In genomic region chr14:25884657-25885056, GRCh38 we compare ENCODE assay signal across 33 cellular contexts.
A peak's percentile ranks its signal among the peaks of the same experiment; 100 is the strongest.
DNase-seq lines count a peak whose midpoint lies in the region; ATAC-seq, FAIRE-seq and TF ChIP-seq lines count a peak whose summit lies in the region.
"Had no signal": no experiment of that assay in that cellular context is flagged by ENCODE, and none has a peak within 500 bp of the region (broad histone marks: within the 10 kb centered on the region; RNA-seq: fewer than 3 reads in every experiment).

No MANE protein-coding gene starts in this region.

- H3K27me3 ChIP-seq in HepG2 (ENCODE audit: control insufficient read depth in 1 of 2, insufficient read depth in 2 of 2, low read length in 2 of 2) (no peaks in the 10 kb centered on the region), right lobe of liver (no peaks in the 10 kb centered on the region), pancreas (no peaks in the 10 kb centered on the region)
- H3K27me3 ChIP-seq: BE2C; BLaER1; BLaER1 treated with 17β-estradiol and CSF1 and Interleukin-3, amounts not matched to agents 10 nM and 100 nM had no signal

- no peak for TF ChIP-seq POLR2A in HepG2 (IDR thresholded peaks at IDR 0.05; ENCODE audit: insufficient read depth in 1 of 2, low read depth in 2 of 2, low read length in 2 of 2)
- TF ChIP-seq POLR2A in right lobe of liver (IDR thresholded peaks at IDR 0.05), result no peak

- no peak overlapping the region for H3K9ac ChIP-seq in HepG2 (ENCODE audit: insufficient read depth, low read depth, low read length)
- H3K9ac ChIP-seq in kidney (ENCODE audit: low read length in 2 of 2), result no peak overlapping the region
- H3K9ac ChIP-seq: BLaER1; BLaER1 treated with 17β-estradiol and CSF1 and Interleukin-3, amounts not matched to agents 10 nM and 100 nM had no signal

- BruUV-seq in HepG2 (replicated peaks; lab: Mats Ljungman, UMichigan), result no TSS peak

- TF ChIP-seq CTCF in HepG2 (CRISPR knock-in tag; IDR thresholded peaks at IDR 0.05) (no peak), right lobe of liver (IDR thresholded peaks at IDR 0.05) (no peak), HEK293 (tag by site-specific recombination; IDR thresholded peaks at IDR 0.05) (no peak), kidney (IDR thresholded peaks at IDR 0.05; ENCODE audit: borderline replicate concordance, extremely low read depth, insufficient read depth) (no peak), pancreas (IDR thresholded peaks at IDR 0.05) (no peak)

- H3K27ac ChIP-seq in HepG2 (ENCODE audit: extremely low read length, insufficient read depth, low read length), result no peak overlapping the region
- no peak overlapping the region for H3K27ac ChIP-seq in right lobe of liver
- H3K27ac ChIP-seq in HEK293 (ENCODE audit: extremely low read depth, low read depth, low read length), result no peak overlapping the region
- H3K27ac ChIP-seq in kidney (ENCODE audit: low read depth in 2 of 2, low read length in 2 of 2), result no peak overlapping the region
- no peak overlapping the region for H3K27ac ChIP-seq in pancreas
- H3K27ac ChIP-seq: 22Rv1; A549; BLaER1; BLaER1 treated with 17β-estradiol and CSF1 and Interleukin-3, amounts not matched to agents 10 nM and 100 nM; C4-2B had no signal

- no peaks in the 10 kb centered on the region for H4K20me1 ChIP-seq in HepG2 (ENCODE audit: insufficient read depth, low read length)
- H4K20me1 ChIP-seq: BLaER1; BLaER1 treated with 17β-estradiol and CSF1 and Interleukin-3, amounts not matched to agents 10 nM and 100 nM had no signal

- H3K79me2 ChIP-seq in HepG2 (ENCODE audit: insufficient read depth, low read length), result no peaks in the 10 kb centered on the region

- TF ChIP-seq RAD21 in HepG2 (CRISPR knock-in tag; IDR thresholded peaks at IDR 0.05), result no peak

- WGBS in HepG2 (ENCODE audit: low lambda C conversion rate), result 2% methylated on average over 1 of the region's 1 CpG
- WGBS in right lobe of liver (ENCODE audit: insufficient coverage, low coverage, low lambda C conversion rate, missing lambda C conversion rate), result 58% methylated on average over 1 of the region's 1 CpG
- 58 to 71% methylated on average over 1 of the region's 1 CpG for WGBS in pancreas, 2 donors

- no peaks in the 10 kb centered on the region for H3K36me3 ChIP-seq in HepG2 (replicated peaks in 1 of 2; ENCODE audit: control insufficient read depth in 1 of 2, insufficient read depth in 2 of 2, low read length in 2 of 2)
- no peaks in the 10 kb centered on the region for H3K36me3 ChIP-seq in right lobe of liver
- H3K36me3 ChIP-seq in HEK293 (ENCODE audit: control insufficient read depth in 2 of 2, insufficient read depth in 1 of 2, low read length in 2 of 2), result no peaks in the 10 kb centered on the region
- no peaks in the 10 kb centered on the region for H3K36me3 ChIP-seq in kidney (ENCODE audit: control insufficient read depth in 1 of 2, insufficient read depth in 2 of 2, low read length in 2 of 2)
- no peaks in the 10 kb centered on the region for H3K36me3 ChIP-seq in pancreas
- H3K36me3 ChIP-seq: BE2C; BLaER1; BLaER1 treated with 17β-estradiol and CSF1 and Interleukin-3, amounts not matched to agents 10 nM and 100 nM had no signal

- H3K4me3 ChIP-seq in HepG2 (replicated peaks in 1 of 3; ENCODE audit: insufficient read depth in 1 of 3, low read depth in 2 of 3, low read length in 3 of 3) (no peak overlapping the region), right lobe of liver (no peak overlapping the region), HEK293 (ENCODE audit: low read depth, low read length) (no peak overlapping the region), kidney (ENCODE audit: low read length in 2 of 2) (no peak overlapping the region), pancreas (no peak overlapping the region)
- H3K4me3 ChIP-seq: A549; BLaER1; BLaER1 treated with 17β-estradiol and CSF1 and Interleukin-3, amounts not matched to agents 10 nM and 100 nM had no signal

- ATAC-seq in HepG2 (no peak), right lobe of liver (no peak), pancreas (no peak)
- ATAC-seq: A549; CD8-positive, alpha-beta T cell had no signal

- CTCF ChIA-PET in HepG2 (lab: Yijun Ruan, JAX; ENCODE audit: low intra/inter-chr PET ratio, low total read pairs) (no interaction called here), HEK293 (lab: Yijun Ruan, JAX) (interaction anchor here (0.9 kb wide), 1 partner anchor 28 kb away, joined by 3 read pairs; no protein-coding TSS in a partner anchor)

- POLR2A ChIA-PET in HepG2 (lab: Yijun Ruan, JAX) (no interaction called here), HEK293 (lab: Yijun Ruan, JAX) (no interaction called here)

- H3K4me2 ChIP-seq in HepG2 (ENCODE audit: low read depth, low read length), result no peak overlapping the region
- H3K4me2 ChIP-seq: A549; BLaER1; BLaER1 treated with 17β-estradiol and CSF1 and Interleukin-3, amounts not matched to agents 10 nM and 100 nM had no signal

- no peak overlapping the region for H2AFZ ChIP-seq in HepG2 (ENCODE audit: low read length)

- FAIRE-seq in HepG2 (lab: Jason Lieb, UNC), result no peak
- FAIRE-seq in kidney (lab: Jason Lieb, UNC), result peak; percentile 51
- no peak for FAIRE-seq in pancreas (lab: Jason Lieb, UNC)
- FAIRE-seq: A204.1, A549, D721Med had no signal

- DNase-seq in HepG2 (ENCODE audit: low spot score) (no peak), right lobe of liver (no peak), kidney (no peak), posterior cingulate gyrus (no peak), pancreas (no peak)
- DNase-seq: 8988T; ACHN; AML-193; BE2C; C1 segment of cervical spinal cord; Caco-2; Calu3; CD4-positive, alpha-beta memory T cell; CD4-positive, alpha-beta T cell; CD4-positive, CD25-positive, alpha-beta regulatory T cell; CD8-positive, alpha-beta memory T cell; CD8-positive, alpha-beta T cell; COR-L47; DMS 273 treated with DMSO at 0.1 percent for 48 hours; DMS153; DMS53; DMS79; DMS79 treated with DMSO at 0.1 percent for 48 hours; DND-41; EL had no signal

- TF ChIP-seq EP300 in HepG2 (IDR thresholded peaks at IDR 0.05; ENCODE audit: low read depth in 2 of 2, low read length in 2 of 2), result no peak
- TF ChIP-seq EP300 in HepG2 (CRISPR knock-in tag; IDR thresholded peaks at IDR 0.05; ENCODE audit: borderline replicate concordance), result no peak

- H3K4me1 ChIP-seq in HepG2 (ENCODE audit: insufficient read depth, low read length) (no peaks in the 10 kb centered on the region), right lobe of liver (no peaks in the 10 kb centered on the region), HEK293 (ENCODE audit: control insufficient read depth, insufficient read depth, low read length) (no peaks in the 10 kb centered on the region), kidney (ENCODE audit: control insufficient read depth in 1 of 2, insufficient read depth in 1 of 2, low read depth in 1 of 2, low read length in 2 of 2) (no peaks in the 10 kb centered on the region), pancreas (no peaks in the 10 kb centered on the region)
- H3K4me1 ChIP-seq: A549; BE2C; BLaER1; BLaER1 treated with 17β-estradiol and CSF1 and Interleukin-3, amounts not matched to agents 10 nM and 100 nM; Caco-2 had no signal

- intact Hi-C loops in HepG2 (cut with micrococcal nuclease; ENCODE audit: unreplicated experiment), result no loop called here
- intact Hi-C loops in right lobe of liver (cut with DNase I), result no loop called here
- intact Hi-C loops in kidney (cut with DNase I), result no loop called here
- intact Hi-C loops in posterior cingulate gyrus (cut with DNase I), result no loop called here
- intact Hi-C loops in pancreas (cut with DNase I), result no loop called here

- peaks cover 92% of the 10 kb centered on the region for H3K9me3 ChIP-seq in HepG2 (ENCODE audit: low read length)
- H3K9me3 ChIP-seq in right lobe of liver, result no peaks in the 10 kb centered on the region
- no peaks in the 10 kb centered on the region for H3K9me3 ChIP-seq in HEK293 (ENCODE audit: control insufficient read depth, insufficient read depth, low read depth, low read length)
- H3K9me3 ChIP-seq in kidney (ENCODE audit: control insufficient read depth in 1 of 2, low read length in 2 of 2), result no peaks in the 10 kb centered on the region
- H3K9me3 ChIP-seq in pancreas, result no peaks in the 10 kb centered on the region
- H3K9me3 ChIP-seq: A549; BE2C; BLaER1; BLaER1 treated with 17β-estradiol and CSF1 and Interleukin-3, amounts not matched to agents 10 nM and 100 nM; Caco-2 had no signal

- in situ Hi-C loops in HepG2 (cut with HindIII; ENCODE audit: extremely low pct_ligation_motif_present, low pct_unique_long_range_greater_than_20kb), result no loop called here

TF ChIP-seq in HepG2, 621 proteins besides CTCF, POLR2A, EP300 and RAD21:
- TF ChIP-seq ATF7 (IDR thresholded peaks at IDR 0.05) (peak; percentile 94), ATF7 (CRISPR knock-in tag; IDR thresholded peaks at IDR 0.05) (no peak), CREB1 (IDR thresholded peaks at IDR 0.05) (peak; percentile 89), CREB1 (CRISPR knock-in tag; IDR thresholded peaks at IDR 0.05) (no peak), TCF7L2 (IDR thresholded peaks at IDR 0.05; ENCODE audit: low read depth, low read length) (no peak)

TF ChIP-seq in HEK293, 187 proteins besides CTCF, POLR2A, EP300 and RAD21:
- no peak for TF ChIP-seq ZNF654 (tag by site-specific recombination; IDR thresholded peaks at IDR 0.05; ENCODE audit: low read depth)
- TF ChIP-seq ZNF175 (tag by site-specific recombination; IDR thresholded peaks at IDR 0.05), result no peak
- no peak for TF ChIP-seq ZNF664 (tag by site-specific recombination; IDR thresholded peaks at IDR 0.05)
- no peak for TF ChIP-seq ZNF248 (tag by site-specific recombination; IDR thresholded peaks at IDR 0.05)
- no peak for TF ChIP-seq ZNF843 (tag by site-specific recombination; IDR thresholded peaks at IDR 0.05)
- peak; percentile 48; the same call in 1 of the 2 replicates for TF ChIP-seq ATF2 (tag by site-specific recombination; IDR thresholded peaks at IDR 0.05; ENCODE audit: low read depth)
- TF ChIP-seq ZBTB20 (tag by site-specific recombination; IDR thresholded peaks at IDR 0.05), result no peak
- TF ChIP-seq ZNF660 (tag by site-specific recombination; IDR thresholded peaks at IDR 0.05), result no peak
- TF ChIP-seq ZNF473 (tag by site-specific recombination; IDR thresholded peaks at IDR 0.05), result no peak

Comparison
In these comparisons a context has a peak if more than half of its experiments do, and no peak if none do; other contexts are left out.
1. Of the 63 proteins assayed by ChIP-seq in both HepG2 and HEK293: peak only in HepG2: none; only in HEK293: ATF2; in both: none; in neither: 62.